2 cellular contexts compared by ENCODE assay signal in the genomic region with DNA sequence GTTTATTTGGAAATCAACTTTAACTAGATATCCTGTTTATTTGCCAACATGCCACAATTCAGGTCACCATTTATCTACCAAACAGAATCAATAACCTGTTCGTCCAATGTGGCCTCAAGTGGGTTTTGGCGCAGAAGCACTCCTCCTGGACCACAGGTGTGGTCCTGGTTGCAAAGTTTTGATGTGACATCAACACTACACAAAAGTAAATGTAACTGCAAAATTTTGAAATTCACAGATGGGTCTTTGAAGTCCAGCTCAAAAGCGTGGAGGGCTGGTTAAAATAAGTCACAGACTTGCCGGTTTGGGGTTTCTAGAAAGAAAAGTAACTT.
TF ChIP-seq lines count a peak whose summit lies in the region.

No MANE protein-coding gene starts in this region.

TF ChIP-seq in SK-N-SH, 30 proteins besides CTCF, POLR2A, EP300 and RAD21 (continued from another document):
- TF ChIP-seq MEF2A (IDR thresholded peaks at IDR 0.05; ENCODE audit: borderline replicate concordance, low read depth) (no peak), FOXJ3 (CRISPR knock-in tag; IDR thresholded peaks at IDR 0.05) (no peak), TEAD4 (IDR thresholded peaks at IDR 0.05; ENCODE audit: borderline replicate concordance, insufficient read depth) (no peak), POLR2AphosphoS5 (IDR thresholded peaks at IDR 0.05; ENCODE audit: low read depth, low read length) (no peak)
- TF ChIP-seq, protein P1, sequence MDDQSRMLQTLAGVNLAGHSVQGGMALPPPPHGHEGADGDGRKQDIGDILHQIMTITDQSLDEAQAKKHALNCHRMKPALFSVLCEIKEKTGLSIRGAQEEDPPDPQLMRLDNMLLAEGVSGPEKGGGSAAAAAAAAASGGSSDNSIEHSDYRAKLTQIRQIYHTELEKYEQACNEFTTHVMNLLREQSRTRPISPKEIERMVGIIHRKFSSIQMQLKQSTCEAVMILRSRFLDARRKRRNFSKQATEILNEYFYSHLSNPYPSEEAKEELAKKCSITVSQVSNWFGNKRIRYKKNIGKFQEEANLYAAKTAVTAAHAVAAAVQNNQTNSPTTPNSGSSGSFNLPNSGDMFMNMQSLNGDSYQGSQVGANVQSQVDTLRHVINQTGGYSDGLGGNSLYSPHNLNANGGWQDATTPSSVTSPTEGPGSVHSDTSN (IDR thresholded peaks at IDR 0.05): no peak
- TF ChIP-seq, protein P2, sequence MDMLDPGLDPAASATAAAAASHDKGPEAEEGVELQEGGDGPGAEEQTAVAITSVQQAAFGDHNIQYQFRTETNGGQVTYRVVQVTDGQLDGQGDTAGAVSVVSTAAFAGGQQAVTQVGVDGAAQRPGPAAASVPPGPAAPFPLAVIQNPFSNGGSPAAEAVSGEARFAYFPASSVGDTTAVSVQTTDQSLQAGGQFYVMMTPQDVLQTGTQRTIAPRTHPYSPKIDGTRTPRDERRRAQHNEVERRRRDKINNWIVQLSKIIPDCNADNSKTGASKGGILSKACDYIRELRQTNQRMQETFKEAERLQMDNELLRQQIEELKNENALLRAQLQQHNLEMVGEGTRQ (IDR thresholded peaks at IDR 0.05; ENCODE audit: borderline replicate concordance, low read depth, low read length): no peak

TF ChIP-seq in SK-N-SH treated with all-trans-retinoic acid at 6 μM for 48 hours, 23 proteins besides CTCF, POLR2A, EP300 and RAD21 (continued from another document):
- TF ChIP-seq, protein P3, sequence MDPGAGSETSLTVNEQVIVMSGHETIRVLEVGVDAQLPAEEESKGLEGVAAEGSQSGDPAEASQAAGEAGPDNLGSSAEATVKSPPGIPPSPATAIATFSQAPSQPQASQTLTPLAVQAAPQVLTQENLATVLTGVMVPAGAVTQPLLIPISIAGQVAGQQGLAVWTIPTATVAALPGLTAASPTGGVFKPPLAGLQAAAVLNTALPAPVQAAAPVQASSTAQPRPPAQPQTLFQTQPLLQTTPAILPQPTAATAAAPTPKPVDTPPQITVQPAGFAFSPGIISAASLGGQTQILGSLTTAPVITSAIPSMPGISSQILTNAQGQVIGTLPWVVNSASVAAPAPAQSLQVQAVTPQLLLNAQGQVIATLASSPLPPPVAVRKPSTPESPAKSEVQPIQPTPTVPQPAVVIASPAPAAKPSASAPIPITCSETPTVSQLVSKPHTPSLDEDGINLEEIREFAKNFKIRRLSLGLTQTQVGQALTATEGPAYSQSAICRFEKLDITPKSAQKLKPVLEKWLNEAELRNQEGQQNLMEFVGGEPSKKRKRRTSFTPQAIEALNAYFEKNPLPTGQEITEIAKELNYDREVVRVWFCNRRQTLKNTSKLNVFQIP (CRISPR knock-in tag; IDR thresholded peaks at IDR 0.05; ENCODE audit: borderline replicate concordance, low read depth): no peak
- no peak for TF ChIP-seq PPARA (CRISPR knock-in tag; IDR thresholded peaks at IDR 0.05; ENCODE audit: borderline replicate concordance)
- TF ChIP-seq SNAI2 (CRISPR knock-in tag; IDR thresholded peaks at IDR 0.05): no peak
- TF ChIP-seq OSR1 (CRISPR knock-in tag; IDR thresholded peaks at IDR 0.05): no peak
- no peak for TF ChIP-seq ZNF565 (CRISPR knock-in tag; conservative IDR thresholded peaks at IDR 0.05; ENCODE audit: low read depth)
- TF ChIP-seq, protein P4, sequence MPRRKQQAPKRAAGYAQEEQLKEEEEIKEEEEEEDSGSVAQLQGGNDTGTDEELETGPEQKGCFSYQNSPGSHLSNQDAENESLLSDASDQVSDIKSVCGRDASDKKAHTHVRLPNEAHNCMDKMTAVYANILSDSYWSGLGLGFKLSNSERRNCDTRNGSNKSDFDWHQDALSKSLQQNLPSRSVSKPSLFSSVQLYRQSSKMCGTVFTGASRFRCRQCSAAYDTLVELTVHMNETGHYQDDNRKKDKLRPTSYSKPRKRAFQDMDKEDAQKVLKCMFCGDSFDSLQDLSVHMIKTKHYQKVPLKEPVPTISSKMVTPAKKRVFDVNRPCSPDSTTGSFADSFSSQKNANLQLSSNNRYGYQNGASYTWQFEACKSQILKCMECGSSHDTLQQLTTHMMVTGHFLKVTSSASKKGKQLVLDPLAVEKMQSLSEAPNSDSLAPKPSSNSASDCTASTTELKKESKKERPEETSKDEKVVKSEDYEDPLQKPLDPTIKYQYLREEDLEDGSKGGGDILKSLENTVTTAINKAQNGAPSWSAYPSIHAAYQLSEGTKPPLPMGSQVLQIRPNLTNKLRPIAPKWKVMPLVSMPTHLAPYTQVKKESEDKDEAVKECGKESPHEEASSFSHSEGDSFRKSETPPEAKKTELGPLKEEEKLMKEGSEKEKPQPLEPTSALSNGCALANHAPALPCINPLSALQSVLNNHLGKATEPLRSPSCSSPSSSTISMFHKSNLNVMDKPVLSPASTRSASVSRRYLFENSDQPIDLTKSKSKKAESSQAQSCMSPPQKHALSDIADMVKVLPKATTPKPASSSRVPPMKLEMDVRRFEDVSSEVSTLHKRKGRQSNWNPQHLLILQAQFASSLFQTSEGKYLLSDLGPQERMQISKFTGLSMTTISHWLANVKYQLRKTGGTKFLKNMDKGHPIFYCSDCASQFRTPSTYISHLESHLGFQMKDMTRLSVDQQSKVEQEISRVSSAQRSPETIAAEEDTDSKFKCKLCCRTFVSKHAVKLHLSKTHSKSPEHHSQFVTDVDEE (CRISPR knock-in tag; IDR thresholded peaks at IDR 0.05): no peak
- TF ChIP-seq ISL1 (CRISPR knock-in tag; IDR thresholded peaks at IDR 0.05): no peak
- TF ChIP-seq, protein P5, sequence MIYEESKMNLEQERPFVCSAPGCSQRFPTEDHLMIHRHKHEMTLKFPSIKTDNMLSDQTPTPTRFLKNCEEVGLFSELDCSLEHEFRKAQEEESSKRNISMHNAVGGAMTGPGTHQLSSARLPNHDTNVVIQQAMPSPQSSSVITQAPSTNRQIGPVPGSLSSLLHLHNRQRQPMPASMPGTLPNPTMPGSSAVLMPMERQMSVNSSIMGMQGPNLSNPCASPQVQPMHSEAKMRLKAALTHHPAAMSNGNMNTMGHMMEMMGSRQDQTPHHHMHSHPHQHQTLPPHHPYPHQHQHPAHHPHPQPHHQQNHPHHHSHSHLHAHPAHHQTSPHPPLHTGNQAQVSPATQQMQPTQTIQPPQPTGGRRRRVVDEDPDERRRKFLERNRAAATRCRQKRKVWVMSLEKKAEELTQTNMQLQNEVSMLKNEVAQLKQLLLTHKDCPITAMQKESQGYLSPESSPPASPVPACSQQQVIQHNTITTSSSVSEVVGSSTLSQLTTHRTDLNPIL (CRISPR knock-in tag; IDR thresholded peaks at IDR 0.05; ENCODE audit: low read depth): no peak
